ENCODE assay signal across 8 cellular contexts in genomic region chr1:211578640-211579433, GRCh38. TPM values are rescaled to one million over a fixed set of nuclear protein-coding genes. Genes with fewer than 3 reads are reported as not detected.
A peak's percentile ranks its signal among the peaks of the same experiment; 100 is the strongest.
DNase-seq lines count a peak whose midpoint lies in the region; ATAC-seq and TF ChIP-seq lines count a peak whose summit lies in the region.

Gene SLC30A1 (minus strand): TSS chr1:211579161. CDS start chr1:211578612, 549 bp downstream.

- DNase-seq in COR-L47 (lab: John Stamatoyannopoulos, UW) (peak; percentile 97), HUDEP-2 (lab: John Stamatoyannopoulos, UW; ENCODE audit: unreplicated experiment in 76 of 76) (peak; percentile 44 to 99 (median 97)), NT2/D1 (ENCODE audit: low read depth, low spot score) (peak; percentile 99), mesothelial cell of epicardium (ENCODE audit: low spot score in 2 of 2, unreplicated experiment in 2 of 2) (peak; percentile 98 to 99)
- peak; percentile 99 for DNase-seq in activated CD8-positive, alpha-beta memory T cell treated with anti-CD3 and anti-CD28 coated beads, Interleukin-2, amount 50 U/mL, for 1 hour (ENCODE audit: extremely low read depth)
- DNase-seq in stimulated activated CD8-positive, alpha-beta memory T cell treated with anti-CD3 and anti-CD28 coated beads, Interleukin-15, amount 100 ng/mL, for 48 hours (ENCODE audit: low read depth in 2 of 2), result peak; percentile 99

- H3K4me3 Mint-ChIP-seq in mesothelial cell of epicardium, result peak within 1 kb of the TSS; percentile 96

- peak within 1 kb of the TSS; percentile 93 for H3K4me3 ChIP-seq in NT2/D1 (ENCODE audit: insufficient read length, low read depth)

- no peaks in the 10 kb centered on the region for H3K9me3 Mint-ChIP-seq in mesothelial cell of epicardium

- peak within 1 kb of the TSS; percentile 90 for H3K27ac Mint-ChIP-seq in mesothelial cell of epicardium

- H3K36me3 ChIP-seq in NT2/D1 (ENCODE audit: insufficient read depth, insufficient read length, low read length), result peaks cover 43% of the 10 kb centered on the region

- no peaks in the 10 kb centered on the region for H3K9me3 ChIP-seq in NT2/D1 (ENCODE audit: insufficient read depth, low read length)

- in situ Hi-C loops in endometrial microvascular endothelial cells (cut with HindIII; ENCODE audit: inconsistent ontology term, low pct_unique_long_range_greater_than_20kb, low sequenced_read_pairs), result no loop called here

- peaks cover 2% of the 10 kb centered on the region for H3K36me3 Mint-ChIP-seq in mesothelial cell of epicardium

- TF ChIP-seq CTCF in mesothelial cell of epicardium (IDR thresholded peaks at IDR 0.05; ENCODE audit: unreplicated experiment), result no peak

- H3K4me1 ChIP-seq in NT2/D1 (ENCODE audit: insufficient read depth, insufficient read length), result peaks cover 3% of the 10 kb centered on the region

- no peaks in the 10 kb centered on the region for H3K27me3 Mint-ChIP-seq in mesothelial cell of epicardium (ENCODE audit: low read depth)

- H3K4me1 Mint-ChIP-seq in mesothelial cell of epicardium, result peaks cover 41% of the 10 kb centered on the region

- H3K9ac ChIP-seq in NT2/D1 (ENCODE audit: insufficient read length, low read depth), result peak within 1 kb of the TSS; percentile 90

- ATAC-seq in GM21381 (IDR thresholded peaks at IDR 0.05; ENCODE audit: unreplicated experiment), result peak; percentile 82

- no peaks in the 10 kb centered on the region for H3K27me3 ChIP-seq in NT2/D1 (ENCODE audit: insufficient read depth, insufficient read length)

RNA-seq across cellular contexts. Expression of gene SLC30A1, which starts in this region (rescaled TPM):
- total RNA-seq in endometrial microvascular endothelial cells (ENCODE audit: inconsistent ontology term) (17.7 TPM), mesothelial cell of epicardium (11.0 to 11.7 TPM (median 11.1 TPM) in 3 replicates)

Comparison
In these comparisons a context has a peak if more than half of its experiments do, and no peak if none do; other contexts are left out.
1. Peak in every context shown above with its lines: DNase-seq, ATAC-seq and H3K4me3 ChIP-seq.